Comparison of ENCODE assay signal across 19 cellular contexts in the genomic region with DNA sequence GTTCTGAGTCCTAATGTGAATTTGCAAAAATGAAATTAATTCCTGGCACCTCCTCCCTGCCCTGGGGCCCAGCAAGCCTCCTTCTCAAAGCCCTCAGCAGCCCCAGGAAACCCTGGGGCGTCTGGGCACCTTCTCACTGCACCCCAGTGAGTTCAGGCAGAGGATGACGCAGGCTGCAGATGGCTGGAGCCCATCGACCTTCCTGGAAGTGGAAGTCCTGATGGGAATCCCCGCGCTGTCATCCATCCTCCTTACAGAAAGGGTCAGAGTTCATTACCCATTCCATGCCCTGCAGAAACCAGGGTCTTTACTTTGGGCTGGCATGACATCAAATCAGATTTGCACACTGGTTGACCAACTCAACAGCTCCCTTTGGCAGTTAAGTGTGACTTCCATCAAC. TPM values are rescaled to one million over a fixed set of nuclear protein-coding genes. Genes with fewer than 3 reads are reported as not detected.
A peak's percentile ranks its signal among the peaks of the same experiment; 100 is the strongest.
DNase-seq lines count a peak whose midpoint lies in the region; ATAC-seq, FAIRE-seq and TF ChIP-seq lines count a peak whose summit lies in the region.
"Had no signal": no experiment of that assay in that cellular context is flagged by ENCODE, and none has a peak within 500 bp of the region (broad histone marks: within the 10 kb centered on the region; RNA-seq: fewer than 3 reads in every experiment).

No MANE protein-coding gene starts in this region.

- H3K36me3 ChIP-seq in right lobe of liver = no peaks in the 10 kb centered on the region
- H3K36me3 ChIP-seq in HepG2 (replicated peaks in 1 of 2; ENCODE audit: control insufficient read depth in 1 of 2, insufficient read depth in 2 of 2, low read length in 2 of 2) = no peaks in the 10 kb centered on the region
- H3K36me3 ChIP-seq in aorta (ENCODE audit: control insufficient read depth in 1 of 2, insufficient read depth in 2 of 2, low read length in 1 of 2) = no peaks in the 10 kb centered on the region
- H3K36me3 ChIP-seq in left lung = no peaks in the 10 kb centered on the region

- no peaks in the 10 kb centered on the region for H3K4me1 ChIP-seq in right lobe of liver
- no peaks in the 10 kb centered on the region for H3K4me1 ChIP-seq in HepG2 (ENCODE audit: insufficient read depth, low read length)
- H3K4me1 ChIP-seq in aorta (ENCODE audit: control insufficient read depth in 1 of 2, insufficient read depth in 2 of 2, low read length in 2 of 2) = no peaks in the 10 kb centered on the region
- H3K4me1 ChIP-seq in left lung = no peaks in the 10 kb centered on the region
- H3K4me1 ChIP-seq: A549, Caco-2 had no signal

- no peaks in the 10 kb centered on the region for H3K9me3 Mint-ChIP-seq in activated naive CD4-positive, alpha-beta T cell treated with anti-CD3 and anti-CD28 coated beads, Interleukin-2, amount 50 U/mL, for 24 hours
- H3K9me3 Mint-ChIP-seq: CD4-positive, alpha-beta T cell had no signal

- H3K27me3 ChIP-seq in right lobe of liver = no peaks in the 10 kb centered on the region
- peaks cover 15 to 81% of the 10 kb centered on the region in 2 experiments; a peak in 4 of 5 replicates for H3K27me3 ChIP-seq in HepG2 (ENCODE audit: control insufficient read depth in 1 of 2, insufficient read depth in 2 of 2, low read length in 2 of 2)
- H3K27me3 ChIP-seq in aorta (ENCODE audit: control insufficient read depth in 1 of 2, insufficient read depth in 2 of 2, low read length in 1 of 2) = no peaks in the 10 kb centered on the region
- H3K27me3 ChIP-seq in left lung = peaks cover 0 to 21% of the 10 kb centered on the region in 2 donors

- in situ Hi-C loops in HepG2 (cut with HindIII; ENCODE audit: extremely low pct_ligation_motif_present, low pct_unique_long_range_greater_than_20kb) = no loop called here

- CTCF ChIA-PET in HepG2 (lab: Yijun Ruan, JAX; ENCODE audit: low intra/inter-chr PET ratio, low total read pairs) = no interaction called here

- BruUV-seq in HepG2 (replicated peaks; lab: Mats Ljungman, UMichigan) = no TSS peak

- DNase-seq in activated naive CD4-positive, alpha-beta T cell (lab: John Stamatoyannopoulos, UW) = no peak
- DNase-seq in right lobe of liver (peak; percentile 31 to 47 (median 39)), HepG2 (ENCODE audit: low spot score) (no peak), sciatic nerve (ENCODE audit: low spot score) (peak; percentile 23), aorta (peak; percentile 22 to 34), left lung (no peak), NCI-H1930 (lab: John Stamatoyannopoulos, UW) (no peak)
- DNase-seq: AML-193; CD4-positive, alpha-beta T cell; GM23248; HCEC 1CT had no signal

- no peak overlapping the region for H2AFZ ChIP-seq in HepG2 (ENCODE audit: low read length)
- H2AFZ ChIP-seq: GM23248 had no signal

- POLR2A ChIA-PET in HepG2 (lab: Yijun Ruan, JAX) = no interaction called here

- TF ChIP-seq CTCF in right lobe of liver (IDR thresholded peaks at IDR 0.05) = no peak
- no peak for TF ChIP-seq CTCF in HepG2 (CRISPR knock-in tag; IDR thresholded peaks at IDR 0.05)
- TF ChIP-seq CTCF in left lung (IDR thresholded peaks at IDR 0.05) = no peak

- H3K4me1 Mint-ChIP-seq in activated naive CD4-positive, alpha-beta T cell treated with anti-CD3 and anti-CD28 coated beads, Interleukin-2, amount 50 U/mL, for 24 hours = no peaks in the 10 kb centered on the region

- no peaks in the 10 kb centered on the region for H3K9me3 ChIP-seq in right lobe of liver
- no peaks in the 10 kb centered on the region for H3K9me3 ChIP-seq in HepG2 (ENCODE audit: low read length)
- no peaks in the 10 kb centered on the region for H3K9me3 ChIP-seq in aorta (ENCODE audit: control insufficient read depth, low read length)
- H3K9me3 ChIP-seq in left lung = no peaks in the 10 kb centered on the region
- H3K9me3 ChIP-seq: A549, Caco-2 had no signal

- TF ChIP-seq POLR2A in right lobe of liver (IDR thresholded peaks at IDR 0.05) = no peak
- TF ChIP-seq POLR2A in HepG2 (IDR thresholded peaks at IDR 0.05; ENCODE audit: insufficient read depth in 1 of 2, low read depth in 2 of 2, low read length in 2 of 2) = no peak

- H3K4me3 ChIP-seq in right lobe of liver (no peak overlapping the region), HepG2 (replicated peaks in 1 of 3; ENCODE audit: insufficient read depth in 1 of 3, low read depth in 2 of 3, low read length in 3 of 3) (no peak overlapping the region), aorta (ENCODE audit: low read length in 2 of 2) (no peak overlapping the region), left lung (no peak overlapping the region)
- H3K4me3 ChIP-seq: A549, GM23248 had no signal

- TF ChIP-seq RAD21 in HepG2 (CRISPR knock-in tag; IDR thresholded peaks at IDR 0.05) = no peak

- FAIRE-seq in HepG2 (lab: Jason Lieb, UNC) = no peak
- FAIRE-seq: A549, D721Med, GM12891, GM19239 had no signal

- peak overlapping the region; percentile 35 for H3K27ac Mint-ChIP-seq in activated naive CD4-positive, alpha-beta T cell treated with anti-CD3 and anti-CD28 coated beads, Interleukin-2, amount 50 U/mL, for 24 hours
- H3K27ac Mint-ChIP-seq: CD4-positive, alpha-beta T cell had no signal

- H3K9ac ChIP-seq in HepG2 (ENCODE audit: insufficient read depth, low read depth, low read length) = no peak overlapping the region
- H3K9ac ChIP-seq: GM23248 had no signal

- no peak overlapping the region for H3K4me3 Mint-ChIP-seq in activated naive CD4-positive, alpha-beta T cell treated with anti-CD3 and anti-CD28 coated beads, Interleukin-2, amount 50 U/mL, for 24 hours
- H3K4me3 Mint-ChIP-seq: CD4-positive, alpha-beta T cell had no signal

- no peaks in the 10 kb centered on the region for H3K79me2 ChIP-seq in HepG2 (ENCODE audit: insufficient read depth, low read length)

- ATAC-seq in right lobe of liver = peak in 3 of 4 donors; percentile 23 to 77 (median 38)
- no peak for ATAC-seq in HepG2
- no peak for ATAC-seq in sciatic nerve
- no peak for ATAC-seq in aorta (ENCODE audit: low FRiP score)
- no peak for ATAC-seq in left lung
- ATAC-seq: A549 had no signal

- H3K36me3 Mint-ChIP-seq in activated naive CD4-positive, alpha-beta T cell treated with anti-CD3 and anti-CD28 coated beads, Interleukin-2, amount 50 U/mL, for 24 hours = no peaks in the 10 kb centered on the region

- intact Hi-C loops in right lobe of liver (cut with DNase I) = no loop called here
- intact Hi-C loops in HepG2 (cut with micrococcal nuclease; ENCODE audit: unreplicated experiment) = no loop called here
- intact Hi-C loops in sciatic nerve (cut with DNase I) = no loop called here
- intact Hi-C loops in aorta (cut with DNase I) = no loop called here
- intact Hi-C loops in left lung (cut with DNase I) = no loop called here

- no peak overlapping the region for H3K27ac ChIP-seq in right lobe of liver
- no peak overlapping the region for H3K27ac ChIP-seq in HepG2 (ENCODE audit: extremely low read length, insufficient read depth, low read length)
- no peak overlapping the region for H3K27ac ChIP-seq in aorta (ENCODE audit: low read depth in 1 of 2, low read length in 2 of 2)
- H3K27ac ChIP-seq in left lung = no peak overlapping the region
- H3K27ac ChIP-seq: 22Rv1, A549, C4-2B, GM23248 had no signal

- TF ChIP-seq EP300 in HepG2 (IDR thresholded peaks at IDR 0.05; ENCODE audit: low read depth in 2 of 2, low read length in 2 of 2) (no peak), HepG2 (CRISPR knock-in tag; IDR thresholded peaks at IDR 0.05; ENCODE audit: borderline replicate concordance) (no peak)

- WGBS in right lobe of liver (ENCODE audit: insufficient coverage, low coverage, low lambda C conversion rate, missing lambda C conversion rate) = 35% methylated on average over 2 of the region's 5 CpGs
- 9% methylated on average over 4 of the region's 5 CpGs for WGBS in HepG2 (ENCODE audit: low lambda C conversion rate)
- WGBS in aorta, 2 donors = 70 to 77% methylated on average over 5 of the region's 5 CpGs

- peaks cover 3% of the 10 kb centered on the region for H3K27me3 Mint-ChIP-seq in activated naive CD4-positive, alpha-beta T cell treated with anti-CD3 and anti-CD28 coated beads, Interleukin-2, amount 50 U/mL, for 24 hours

- H3K4me2 ChIP-seq in HepG2 (ENCODE audit: low read depth, low read length) = no peak overlapping the region
- H3K4me2 ChIP-seq: A549 had no signal

- H4K20me1 ChIP-seq in HepG2 (ENCODE audit: insufficient read depth, low read length) = no peaks in the 10 kb centered on the region

RNA-seq across cellular contexts. Expression of gene DLL1, which starts 31.6 kb away (rescaled TPM):
- total RNA-seq in right lobe of liver (1 to 10 TPM; 2.0 to 9.6 (median 3.4) TPM), HepG2 (2016; rRNA removed; fragmentation: Illumina TruSeq; extraction: Trizol) (not detected in 2 replicates), sciatic nerve (15.4 TPM), aorta (10 to 100 TPM; 24.8 to 30.5 TPM), left lung (10 to 100 TPM in 1 of 2 donors, 1 to 10 TPM in 1; 6.3 to 12.8 TPM)
- not detected in 2 replicates for total RNA-seq in HepG2 (2016; cell fraction: cytosol; rRNA removed; fragmentation: Illumina TruSeq; extraction: Trizol; ENCODE audit: low read depth)
- not detected in 2 replicates for total RNA-seq in HepG2 (2016; cell fraction: insoluble cytoplasmic fraction; rRNA removed; fragmentation: Illumina TruSeq; extraction: Trizol)
- not detected in 2 replicates for total RNA-seq in HepG2 (2016; cell fraction: membrane; rRNA removed; fragmentation: Illumina TruSeq; extraction: Trizol)
- total RNA-seq in HepG2 (2016; cell fraction: nucleus; rRNA removed; fragmentation: Illumina TruSeq; extraction: Trizol) = not detected in 2 replicates
- polyA plus RNA-seq in HepG2 (2011; rRNA removed) (not detected in 2 replicates), aorta (1 to 10 TPM in 1 of 2 donors, under 1 TPM in 1; 0.13 to 4.0 TPM)
- not detected in 2 replicates for polyA plus RNA-seq in HepG2 (2011; cell fraction: cytosol; rRNA removed)
- 0.10 TPM in 2 replicates for polyA plus RNA-seq in HepG2 (2011; cell fraction: nucleus; rRNA removed)
- not detected in 2 replicates for polyA plus RNA-seq in HepG2 (2012)
- polyA plus RNA-seq in HepG2 (2016; cell fraction: cytosol; fragmentation: Illumina TruSeq; extraction: Trizol; ENCODE audit: low read depth) = not detected in 2 replicates
- polyA plus RNA-seq in HepG2 (2016; cell fraction: insoluble cytoplasmic fraction; fragmentation: Illumina TruSeq; extraction: Trizol; ENCODE audit: low read depth) = not detected in 2 replicates
- not detected in 2 replicates for polyA plus RNA-seq in HepG2 (2016; cell fraction: membrane; fragmentation: Illumina TruSeq; extraction: Trizol; ENCODE audit: low read depth)
- not detected in 2 replicates for polyA plus RNA-seq in HepG2 (2016; cell fraction: nucleus; fragmentation: Illumina TruSeq; extraction: Trizol; ENCODE audit: insufficient read depth, low read depth)
- polyA minus RNA-seq in HepG2 (2011; rRNA and poly(A)+ RNA removed; ENCODE audit: low replicate concordance) = not detected in 2 replicates
- polyA minus RNA-seq in HepG2 (2011; cell fraction: cytosol; rRNA and poly(A)+ RNA removed) = not detected in 2 replicates
- polyA minus RNA-seq in HepG2 (2011; cell fraction: nucleus; rRNA and poly(A)+ RNA removed) = not detected in 2 replicates

RNA-seq across cellular contexts. Expression of gene FAM120B, which starts 47.3 kb away (rescaled TPM):
- total RNA-seq in right lobe of liver (10 to 100 TPM in 5 of 6 experiments, 1 to 10 TPM in 1; 9.5 to 15.7 (median 13.1) TPM), HepG2 (2016; rRNA removed; fragmentation: Illumina TruSeq; extraction: Trizol) (10.7 and 18.3 TPM in 2 replicates), sciatic nerve (36.5 TPM), aorta (10 to 100 TPM; 30.2 to 38.5 TPM), left lung (10 to 100 TPM; 26.6 to 27.8 TPM)
- 14.5 and 14.8 TPM in 2 replicates for total RNA-seq in HepG2 (2016; cell fraction: cytosol; rRNA removed; fragmentation: Illumina TruSeq; extraction: Trizol; ENCODE audit: low read depth)
- total RNA-seq in HepG2 (2016; cell fraction: insoluble cytoplasmic fraction; rRNA removed; fragmentation: Illumina TruSeq; extraction: Trizol) = 10.1 and 18.3 TPM in 2 replicates
- 18.9 and 22.2 TPM in 2 replicates for total RNA-seq in HepG2 (2016; cell fraction: membrane; rRNA removed; fragmentation: Illumina TruSeq; extraction: Trizol)
- total RNA-seq in HepG2 (2016; cell fraction: nucleus; rRNA removed; fragmentation: Illumina TruSeq; extraction: Trizol) = 16.8 and 19.1 TPM in 2 replicates
- polyA plus RNA-seq in HepG2 (2011; rRNA removed) (9.2 and 10.8 TPM in 2 replicates), aorta (10 to 100 TPM in 1 of 2 donors, 1 to 10 TPM in 1; 5.5 to 10.7 TPM)
- 6.1 and 6.8 TPM in 2 replicates for polyA plus RNA-seq in HepG2 (2011; cell fraction: cytosol; rRNA removed)
- 11.2 and 14.9 TPM in 2 replicates for polyA plus RNA-seq in HepG2 (2011; cell fraction: nucleus; rRNA removed)
- polyA plus RNA-seq in HepG2 (2012) = 10.6 and 12.8 TPM in 2 replicates
- polyA plus RNA-seq in HepG2 (2016; cell fraction: cytosol; fragmentation: Illumina TruSeq; extraction: Trizol; ENCODE audit: low read depth) = 1.4 and 1.6 TPM in 2 replicates
- polyA plus RNA-seq in HepG2 (2016; cell fraction: insoluble cytoplasmic fraction; fragmentation: Illumina TruSeq; extraction: Trizol; ENCODE audit: low read depth) = 21.6 TPM in 2 replicates
- 2.6 and 3.5 TPM in 2 replicates for polyA plus RNA-seq in HepG2 (2016; cell fraction: membrane; fragmentation: Illumina TruSeq; extraction: Trizol; ENCODE audit: low read depth)
- 17.9 and 21.0 TPM in 2 replicates for polyA plus RNA-seq in HepG2 (2016; cell fraction: nucleus; fragmentation: Illumina TruSeq; extraction: Trizol; ENCODE audit: insufficient read depth, low read depth)
- polyA minus RNA-seq in HepG2 (2011; rRNA and poly(A)+ RNA removed; ENCODE audit: low replicate concordance) = 18.9 and 22.3 TPM in 2 replicates
- 8.3 and 10.0 TPM in 2 replicates for polyA minus RNA-seq in HepG2 (2011; cell fraction: cytosol; rRNA and poly(A)+ RNA removed)
- polyA minus RNA-seq in HepG2 (2011; cell fraction: nucleus; rRNA and poly(A)+ RNA removed) = 39.7 and 55.7 TPM in 2 replicates

Comparison
In these comparisons a context has a peak if more than half of its experiments do, and no peak if none do; other contexts are left out.
1. DNase-seq: peak in right lobe of liver (3 of 3), sciatic nerve (single experiment) and aorta (2 of 2); none in activated naive CD4-positive, alpha-beta T cell (0 of 4), HepG2 (single experiment), left lung (0 of 2) and NCI-H1930 (0 of 2).
2. ATAC-seq: peak in right lobe of liver (3 of 4); none in HepG2 (single experiment), sciatic nerve (single experiment), aorta (single experiment) and left lung (single experiment).